9 cellular contexts compared by ENCODE assay signal in the genomic region with DNA sequence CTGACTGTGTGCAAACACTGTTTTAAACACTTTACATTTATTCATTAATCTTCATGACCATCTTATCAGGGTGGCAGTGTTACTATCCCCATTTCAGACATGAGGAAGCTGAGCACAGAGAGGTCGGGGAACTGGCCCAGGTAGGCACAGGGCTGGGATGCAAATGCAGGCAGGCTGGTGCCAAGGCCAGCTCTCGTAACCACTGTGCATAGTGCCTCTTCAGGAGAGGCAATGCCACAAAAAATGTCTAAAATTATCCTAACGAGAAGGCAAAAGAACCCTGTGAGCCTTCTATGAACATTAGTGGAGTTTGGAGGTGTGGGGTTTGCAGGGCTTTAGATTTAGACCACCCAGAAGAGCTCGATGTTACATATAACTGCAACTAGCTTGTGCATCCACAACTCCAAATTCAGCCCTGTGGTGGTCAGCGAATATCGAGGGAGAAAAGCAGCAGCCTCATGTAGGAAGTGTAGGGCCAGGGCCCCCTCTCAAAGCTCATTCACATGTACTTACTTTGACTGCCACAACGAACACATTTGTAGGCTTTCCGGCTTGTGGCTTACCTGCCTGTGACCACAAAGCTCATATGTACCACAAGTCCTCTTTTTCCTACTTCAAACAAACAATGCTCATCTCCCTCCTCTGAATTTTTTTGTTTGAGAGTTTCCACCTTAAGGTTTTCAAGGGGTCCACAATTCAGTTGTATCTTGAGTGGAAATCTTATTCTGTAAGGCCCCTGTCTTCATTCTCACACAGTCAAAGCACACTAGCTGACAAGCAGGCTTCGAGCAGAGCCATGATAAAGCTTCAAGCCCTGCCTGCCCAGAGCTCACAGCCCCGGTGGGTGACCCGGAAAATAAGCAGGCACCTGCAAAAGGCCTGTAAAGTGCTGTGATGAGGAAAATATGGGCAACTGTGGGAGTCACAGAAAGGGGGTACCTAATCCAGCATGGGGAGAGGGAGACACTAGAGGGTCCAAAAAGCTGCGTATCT.
DNase-seq lines count a peak whose midpoint lies in the region; ATAC-seq and TF ChIP-seq lines count a peak whose summit lies in the region.
"Had no signal": no experiment of that assay in that cellular context is flagged by ENCODE, and none has a peak within 500 bp of the region (broad histone marks: within the 10 kb centered on the region; RNA-seq: fewer than 3 reads in every experiment).

No MANE protein-coding gene starts in this region.

- ATAC-seq in gastrocnemius medialis: no peak
- ATAC-seq in GM21529 (IDR thresholded peaks at IDR 0.05; ENCODE audit: unreplicated experiment): no peak
- ATAC-seq: heart right ventricle had no signal

- no peaks in the 10 kb centered on the region for H3K9me3 ChIP-seq in gastrocnemius medialis
- H3K9me3 ChIP-seq: heart right ventricle, SK-N-SH had no signal

- TF ChIP-seq CTCF in MCF 10A (IDR thresholded peaks at IDR 0.05; ENCODE audit: unreplicated experiment): no peak
- no peak for TF ChIP-seq CTCF in gastrocnemius medialis (IDR thresholded peaks at IDR 0.05 in 4 of 5, conservative IDR thresholded peaks at IDR 0.05 in 1 of 5)

- H3K27ac Mint-ChIP-seq in MCF 10A (ENCODE audit: low read depth, unreplicated experiment): peak overlapping the region; percentile 57

- in situ Hi-C loops in gastrocnemius medialis (cut with MboI; ENCODE audit: low sequenced_read_pairs in 4 of 4): no loop called here

- DNase-seq in Jurkat, Clone E6-1 (ENCODE audit: low read depth, low spot score): peak; percentile 99
- DNase-seq in activated CD4-positive, alpha-beta T cell treated with anti-CD3 and anti-CD28 coated beads, Interleukin-2, amount 50 U/mL, for 1 hour: peak; percentile 21
- DNase-seq in MCF 10A (ENCODE audit: unreplicated experiment) (no peak), gastrocnemius medialis (no peak), RPMI8226 (no peak)
- DNase-seq in stimulated activated CD8-positive, alpha-beta memory T cell treated with anti-CD3 and anti-CD28 coated beads, Interleukin-7, amount 100 ng/mL, for 4 hours (ENCODE audit: low read depth in 2 of 2): peak; percentile 17 to 29
- DNase-seq: heart right ventricle, SK-N-SH had no signal

- intact Hi-C loops in MCF 10A (cut with micrococcal nuclease) (no loop called here), gastrocnemius medialis (cut with DNase I; ENCODE audit: low total_unique reads) (no loop called here)

- no peak for TF ChIP-seq POLR2A in gastrocnemius medialis (IDR thresholded peaks at IDR 0.05)

- no peaks in the 10 kb centered on the region for H3K27me3 Mint-ChIP-seq in MCF 10A (ENCODE audit: insufficient read depth, unreplicated experiment)

- CTCF ChIA-PET in MCF 10A (lab: Yijun Ruan, JAX): interaction anchor here (0.5 to 1.9 kb wide), 11 partner anchors 9 to 1756 kb away, joined by 3 to 10 read pairs (median 3); no protein-coding TSS in a partner anchor

- H3K36me3 ChIP-seq in gastrocnemius medialis: no peaks in the 10 kb centered on the region
- H3K36me3 ChIP-seq: heart right ventricle had no signal

- H3K9me3 Mint-ChIP-seq in MCF 10A (ENCODE audit: unreplicated experiment): no peaks in the 10 kb centered on the region

- H3K27me3 ChIP-seq in gastrocnemius medialis: no peaks in the 10 kb centered on the region
- H3K27me3 ChIP-seq: heart right ventricle had no signal

- POLR2A ChIA-PET in MCF 10A (lab: Yijun Ruan, JAX): interaction anchor here (0.6 to 0.8 kb wide), 2 partner anchors 337 to 620 kb away, joined by 4 to 5 read pairs; no protein-coding TSS in a partner anchor

- H3K4me1 ChIP-seq in gastrocnemius medialis: no peaks in the 10 kb centered on the region

- H3K27ac ChIP-seq in gastrocnemius medialis: no peak overlapping the region
- H3K27ac ChIP-seq: heart right ventricle had no signal

- no peak overlapping the region for H3K4me3 Mint-ChIP-seq in MCF 10A (ENCODE audit: unreplicated experiment)

- H3K4me1 Mint-ChIP-seq in MCF 10A (ENCODE audit: insufficient read depth, unreplicated experiment): peaks cover 33% of the 10 kb centered on the region

- BruUV-seq in MCF 10A (replicated peaks; lab: Mats Ljungman, UMichigan): no TSS peak

- H3K4me3 ChIP-seq in Jurkat, Clone E6-1 (ENCODE audit: low read length): peak overlapping the region; percentile 31
- no peak overlapping the region for H3K4me3 ChIP-seq in gastrocnemius medialis
- H3K4me3 ChIP-seq: heart right ventricle had no signal

- no peaks in the 10 kb centered on the region for H3K36me3 Mint-ChIP-seq in MCF 10A (ENCODE audit: insufficient read depth, unreplicated experiment)

Comparison
In these comparisons a context has a peak if more than half of its experiments do, and no peak if none do; other contexts are left out.
1. DNase-seq: peak in Jurkat, Clone E6-1 (single experiment), activated CD4-positive, alpha-beta T cell treated with anti-CD3 and anti-CD28 coated beads, Interleukin-2, amount 50 U/mL, for 1 hour (single experiment) and stimulated activated CD8-positive, alpha-beta memory T cell treated with anti-CD3 and anti-CD28 coated beads, Interleukin-7, amount 100 ng/mL, for 4 hours (2 of 2); none in MCF 10A (single experiment), gastrocnemius medialis (0 of 2) and RPMI8226 (single experiment).